In genomic region chr1:77958850-77959249, GRCh38 we compare ENCODE assay signal across 24 cellular contexts. TPM values are rescaled to one million over a fixed set of nuclear protein-coding genes. Genes with fewer than 3 reads are reported as not detected.
DNase-seq lines count a peak whose midpoint lies in the region; ATAC-seq, FAIRE-seq and TF ChIP-seq lines count a peak whose summit lies in the region.
"Had no signal": no experiment of that assay in that cellular context is flagged by ENCODE, and none has a peak within 500 bp of the region (broad histone marks: within the 10 kb centered on the region; RNA-seq: fewer than 3 reads in every experiment).

No MANE protein-coding gene starts in this region.

- H3K27ac Mint-ChIP-seq in activated CD4-positive, alpha-beta T cell treated with anti-CD3 and anti-CD28 coated beads, Interleukin-2, amount 10 ng/mL, durations not matched to agents 7 days and 5 days = peak overlapping the region; percentile 34
- peak overlapping the region; percentile 9 to 67 for H3K27ac Mint-ChIP-seq in effector memory CD8-positive, alpha-beta T cell
- H3K27ac Mint-ChIP-seq: activated naive CD8-positive, alpha-beta T cell treated with anti-CD3 and anti-CD28 coated beads, Interleukin-2, amount 10 ng/mL, durations not matched to agents 7 days and 5 days; CD4-positive, alpha-beta T cell had no signal

- H2BK120ac ChIP-seq in IMR-90 (ENCODE audit: low read depth, low read length) = no peak overlapping the region

- no peak for TF ChIP-seq RAD21 in A549 (conservative IDR thresholded peaks at IDR 0.05 in 1 of 2, IDR thresholded peaks at IDR 0.05 in 1 of 2)
- no peak for TF ChIP-seq RAD21 in IMR-90 (IDR thresholded peaks at IDR 0.05; ENCODE audit: low read length)

- H3K27ac ChIP-seq in A549 (no peak overlapping the region), IMR-90 (ENCODE audit: insufficient read depth, low read length) (no peak overlapping the region)
- H3K27ac ChIP-seq: GM23248, psoas muscle, RWPE1 had no signal

- no peak overlapping the region for H3K18ac ChIP-seq in IMR-90 (ENCODE audit: low read depth, low read length)

- H4K20me1 ChIP-seq in IMR-90 (ENCODE audit: insufficient read depth, low read length) = peaks cover 16% of the 10 kb centered on the region

- H3K4ac ChIP-seq in IMR-90 (ENCODE audit: low read depth, low read length) = no peak overlapping the region

- H3K4me3 ChIP-seq in A549 (no peak overlapping the region), IMR-90 (ENCODE audit: insufficient read depth, low read depth, low read length) (no peak overlapping the region)
- H3K4me3 ChIP-seq: GM23248, psoas muscle had no signal

- in situ Hi-C loops in IMR-90 (cut with MboI; ENCODE audit: low sequenced_read_pairs) = no loop called here

- H3K4me1 Mint-ChIP-seq in activated CD4-positive, alpha-beta T cell treated with anti-CD3 and anti-CD28 coated beads, Interleukin-2, amount 10 ng/mL, durations not matched to agents 7 days and 5 days = peaks cover 4% of the 10 kb centered on the region
- H3K4me1 Mint-ChIP-seq in effector memory CD8-positive, alpha-beta T cell (ENCODE audit: low read depth in 2 of 2) = peaks cover 21 to 27% of the 10 kb centered on the region in 2 donors

- no TSS peak for BruUV-seq in IMR-90 (replicated peaks; lab: Mats Ljungman, UMichigan)

- no peak overlapping the region for H2AK5ac ChIP-seq in IMR-90 (ENCODE audit: low read depth, low read length)

- H3K23ac ChIP-seq in IMR-90 (ENCODE audit: low read depth, low read length) = no peak overlapping the region

- H3K4me3 Mint-ChIP-seq in activated CD4-positive, alpha-beta T cell treated with anti-CD3 and anti-CD28 coated beads, Interleukin-2, amount 10 ng/mL, durations not matched to agents 7 days and 5 days = no peak overlapping the region
- H3K4me3 Mint-ChIP-seq in effector memory CD8-positive, alpha-beta T cell = no peak overlapping the region
- H3K4me3 Mint-ChIP-seq: activated naive CD8-positive, alpha-beta T cell treated with anti-CD3 and anti-CD28 coated beads, Interleukin-2, amount 10 ng/mL, durations not matched to agents 7 days and 5 days; CD4-positive, alpha-beta T cell had no signal

- H4K8ac ChIP-seq in IMR-90 (ENCODE audit: low read depth in 2 of 2, low read length in 2 of 2) = no peak overlapping the region

- CTCF ChIA-PET in activated CD4-positive, alpha-beta T cell treated with anti-CD3 and anti-CD28 coated beads, Interleukin-2, amount 10 ng/mL, durations not matched to agents 7 days and 5 days (lab: Charles Lee) = no interaction called here
- CTCF ChIA-PET in A549 (lab: Yijun Ruan, JAX) = no interaction called here
- CTCF ChIA-PET in IMR-90 (lab: Yijun Ruan, JAX) = no interaction called here

- no peak overlapping the region for H2AFZ ChIP-seq in IMR-90 (replicated peaks; ENCODE audit: low read length, poor library complexity)
- H2AFZ ChIP-seq: GM23248 had no signal

- H4K5ac ChIP-seq in IMR-90 (ENCODE audit: low read depth, low read length) = no peak overlapping the region

- H3K27me3 ChIP-seq in IMR-90 (ENCODE audit: control insufficient read depth, insufficient read depth, low read length) = no peaks in the 10 kb centered on the region

- H3K36me3 ChIP-seq in IMR-90 (ENCODE audit: control insufficient read depth, insufficient read depth, low read length) = peaks cover 61% of the 10 kb centered on the region

- peaks cover 27 to 57% of the 10 kb centered on the region in 2 experiments for H3K79me1 ChIP-seq in IMR-90 (ENCODE audit: low read depth in 1 of 2, low read length in 2 of 2)

- POLR2A ChIA-PET in activated CD4-positive, alpha-beta T cell treated with anti-CD3 and anti-CD28 coated beads, Interleukin-2, amount 10 ng/mL, durations not matched to agents 7 days and 5 days (lab: Charles Lee) = no interaction called here
- POLR2A ChIA-PET in A549 (lab: Yijun Ruan, JAX) = no interaction called here
- POLR2A ChIA-PET in IMR-90 (lab: Charles Lee; ENCODE audit: unreplicated experiment) = no interaction called here

- H3K36me3 Mint-ChIP-seq in activated CD4-positive, alpha-beta T cell treated with anti-CD3 and anti-CD28 coated beads, Interleukin-2, amount 10 ng/mL, durations not matched to agents 7 days and 5 days (ENCODE audit: low read depth) = peaks cover 70% of the 10 kb centered on the region
- peaks cover 100% of the 10 kb centered on the region for H3K36me3 Mint-ChIP-seq in effector memory CD8-positive, alpha-beta T cell (ENCODE audit: insufficient read depth)

- H3K4me1 ChIP-seq in A549 (peaks cover 16% of the 10 kb centered on the region), IMR-90 (ENCODE audit: control insufficient read depth, insufficient read depth, low read length) (peaks cover 2% of the 10 kb centered on the region; the same call in 1 of the 2 replicates)
- H3K4me1 ChIP-seq: psoas muscle had no signal

- no peak for TF ChIP-seq EP300 in A549 (IDR thresholded peaks at IDR 0.05)

- H3K27me3 Mint-ChIP-seq in activated CD4-positive, alpha-beta T cell treated with anti-CD3 and anti-CD28 coated beads, Interleukin-2, amount 10 ng/mL, durations not matched to agents 7 days and 5 days = no peaks in the 10 kb centered on the region
- no peaks in the 10 kb centered on the region for H3K27me3 Mint-ChIP-seq in effector memory CD8-positive, alpha-beta T cell
- H3K27me3 Mint-ChIP-seq: activated naive CD8-positive, alpha-beta T cell treated with anti-CD3 and anti-CD28 coated beads, Interleukin-2, amount 10 ng/mL, durations not matched to agents 7 days and 5 days; CD4-positive, alpha-beta T cell had no signal

- H2BK15ac ChIP-seq in IMR-90 (ENCODE audit: low read depth, low read length) = no peak overlapping the region

- FAIRE-seq in A549 (lab: Jason Lieb, UNC) = no peak
- FAIRE-seq: astrocyte had no signal

- H3K14ac ChIP-seq in IMR-90 (replicated peaks; ENCODE audit: low read depth, low read length) = no peak overlapping the region

- ATAC-seq in A549 = no peak
- ATAC-seq in IMR-90 (ENCODE audit: low read depth) = no peak
- no peak for ATAC-seq in effector memory CD8-positive, alpha-beta T cell (replicated peaks)
- no peak for ATAC-seq in HG03521 (IDR thresholded peaks at IDR 0.05; ENCODE audit: unreplicated experiment)
- no peak for ATAC-seq in HG03342 (IDR thresholded peaks at IDR 0.05; ENCODE audit: unreplicated experiment)
- ATAC-seq: psoas muscle had no signal

- TF ChIP-seq CTCF in A549 (IDR thresholded peaks at IDR 0.05) (no peak), IMR-90 (conservative IDR thresholded peaks at IDR 0.05; ENCODE audit: low read depth, low read length) (no peak)

- no peak overlapping the region for H2BK20ac ChIP-seq in IMR-90 (ENCODE audit: low read depth, low read length)

- 0 out of 2 replicates have a peak, but pooled peaks cover 2% of the 10 kb centered on the region for H3K9me1 ChIP-seq in IMR-90 (ENCODE audit: insufficient read depth, low read length)

- H3K9ac ChIP-seq in IMR-90 (ENCODE audit: low read depth, low read length) = no peak overlapping the region
- H3K9ac ChIP-seq: GM23248 had no signal

- WGBS in A549 (ENCODE audit: missing lambda C conversion rate) = 92% methylated on average over 2 of the region's 2 CpGs
- WGBS in IMR-90 (ENCODE audit: extremely low coverage in 2 of 2, insufficient read length in 1 of 2), 2 experiments = no CpG with 5 or more reads among the region's 2 CpGs

- H2BK5ac ChIP-seq in IMR-90 (ENCODE audit: low read depth, low read length, poor library complexity, severe bottlenecking) = peak overlapping the region; percentile 9

- H2AK9ac ChIP-seq in IMR-90 (replicated peaks; ENCODE audit: low read depth, low read length, poor library complexity) = no peak overlapping the region

- TF ChIP-seq POLR2A in A549 (IDR thresholded peaks at IDR 0.05; ENCODE audit: low read length) (no peak), IMR-90 (IDR thresholded peaks at IDR 0.05; ENCODE audit: low read depth, low read length) (no peak)

- dilution Hi-C loops in IMR-90 (cut with HindIII; ENCODE audit: low sequenced_read_pairs, unreplicated experiment) = no loop called here

- H3K56ac ChIP-seq in IMR-90 (ENCODE audit: extremely low read depth, insufficient read depth, low read length) = no peak overlapping the region

- H3K9me3 ChIP-seq in A549 = no peaks in the 10 kb centered on the region
- H3K9me3 ChIP-seq in IMR-90 (ENCODE audit: control insufficient read depth, insufficient read depth, low read length) = no peaks in the 10 kb centered on the region
- H3K9me3 ChIP-seq: psoas muscle had no signal

- H3K9me3 Mint-ChIP-seq in activated CD4-positive, alpha-beta T cell treated with anti-CD3 and anti-CD28 coated beads, Interleukin-2, amount 10 ng/mL, durations not matched to agents 7 days and 5 days = no peaks in the 10 kb centered on the region
- no peaks in the 10 kb centered on the region for H3K9me3 Mint-ChIP-seq in effector memory CD8-positive, alpha-beta T cell
- H3K9me3 Mint-ChIP-seq: activated naive CD8-positive, alpha-beta T cell treated with anti-CD3 and anti-CD28 coated beads, Interleukin-2, amount 10 ng/mL, durations not matched to agents 7 days and 5 days; CD4-positive, alpha-beta T cell had no signal

- H4K91ac ChIP-seq in IMR-90 (ENCODE audit: insufficient read depth, low read depth, low read length) = no peak overlapping the region

- H3K4me2 ChIP-seq in A549 = no peak overlapping the region
- no peak overlapping the region for H3K4me2 ChIP-seq in IMR-90 (ENCODE audit: low read depth, low read length)

- intact Hi-C loops in IMR-90 (cut with micrococcal nuclease) = no loop called here

- DNase-seq in activated CD4-positive, alpha-beta T cell treated with anti-CD3 and anti-CD28 coated beads, Interleukin-2, amount 10 ng/mL, durations not matched to agents 7 days and 5 days = no peak
- no peak for DNase-seq in activated CD4-positive, alpha-beta T cell treated with anti-CD3 and anti-CD28 coated beads, Interleukin-2, amount 50 U/mL, for 48 hours
- no peak for DNase-seq in A549 (ENCODE audit: low read depth in 1 of 2, low spot score in 1 of 2)
- DNase-seq in IMR-90 = no peak
- DNase-seq in effector memory CD8-positive, alpha-beta T cell = no peak
- DNase-seq in hepatic stellate cell (ENCODE audit: low spot score) = no peak
- DNase-seq: activated CD4-positive, alpha-beta T cell treated with anti-CD3 and anti-CD28 coated beads for 48 hours; activated CD8-positive, alpha-beta memory T cell treated with anti-CD3 and anti-CD28 coated beads, Interleukin-2, amount 50 U/mL, for 48 hours; activated naive CD8-positive, alpha-beta T cell treated with anti-CD3 and anti-CD28 coated beads, Interleukin-2, amount 10 ng/mL, durations not matched to agents 7 days and 5 days; caudate nucleus; CD4-positive, alpha-beta T cell; dermis blood vessel endothelial cell; DMS153; GM23248; hypothalamus; NCI-H1694; NCI-H510A; psoas muscle; stimulated activated CD4-positive, alpha-beta T cell treated with anti-CD3 and anti-CD28 coated beads, Interleukin-15, amount 100 ng/mL, for 24 hours; trophoblast cell had no signal

RNA-seq across cellular contexts. Expression of gene FUBP1, which starts 20.0 kb away (rescaled TPM):
- total RNA-seq in activated CD4-positive, alpha-beta T cell treated with anti-CD3 and anti-CD28 coated beads, Interleukin-2, amount 10 ng/mL, durations not matched to agents 7 days and 5 days = 100 to 1,000 TPM; 193 to 217 TPM
- polyA plus RNA-seq in A549 (2011; rRNA removed) (126 and 183 TPM in 2 replicates), A549 (2017; fragmentation: RNase III; extraction: RNeasy Plus Mini Kit Qiagen cat#74134 plus additional on column Dnase treatment) (126 to 131 TPM (median 128 TPM) in 3 replicates), IMR-90 (2012; rRNA removed) (74.7 and 94.7 TPM in 2 replicates)
- polyA plus RNA-seq in A549 (2012; cell fraction: cytosol; rRNA removed) = 54.5 and 73.6 TPM in 2 replicates
- 92.2 and 112 TPM in 2 replicates for polyA plus RNA-seq in A549 (2012; cell fraction: nucleus; rRNA removed)
- polyA minus RNA-seq in A549 (2011; rRNA and poly(A)+ RNA removed) = 127 and 185 TPM in 2 replicates
- 129 and 165 TPM in 2 replicates for total RNA-seq in IMR-90 (2012; rRNA removed)
- 14.7 and 36.6 TPM in 2 replicates for polyA plus RNA-seq in IMR-90 (2012; cell fraction: cytosol; rRNA removed)
- polyA plus RNA-seq in IMR-90 (2012; cell fraction: nucleus; rRNA removed; ENCODE audit: low replicate concordance) = 42.8 and 180 TPM in 2 replicates

RNA-seq across cellular contexts. Expression of gene DNAJB4, which starts 45.9 kb away (rescaled TPM):
- total RNA-seq in activated CD4-positive, alpha-beta T cell treated with anti-CD3 and anti-CD28 coated beads, Interleukin-2, amount 10 ng/mL, durations not matched to agents 7 days and 5 days = 10 to 100 TPM; 11.5 to 13.2 TPM
- polyA plus RNA-seq in A549 (2011; rRNA removed) (18.5 and 30.0 TPM in 2 replicates), A549 (2017; fragmentation: RNase III; extraction: RNeasy Plus Mini Kit Qiagen cat#74134 plus additional on column Dnase treatment) (48.8 to 62.6 TPM (median 49.0 TPM) in 3 replicates), IMR-90 (2012; rRNA removed) (24.1 and 31.0 TPM in 2 replicates)
- 6.6 and 6.9 TPM in 2 replicates for polyA plus RNA-seq in A549 (2012; cell fraction: cytosol; rRNA removed)
- polyA plus RNA-seq in A549 (2012; cell fraction: nucleus; rRNA removed) = 3.0 and 4.9 TPM in 2 replicates
- polyA minus RNA-seq in A549 (2011; rRNA and poly(A)+ RNA removed) = 6.4 and 15.0 TPM in 2 replicates
- total RNA-seq in IMR-90 (2012; rRNA removed) = 30.6 and 76.1 TPM in 2 replicates
- polyA plus RNA-seq in IMR-90 (2012; cell fraction: cytosol; rRNA removed) = 4.0 and 4.1 TPM in 2 replicates
- polyA plus RNA-seq in IMR-90 (2012; cell fraction: nucleus; rRNA removed; ENCODE audit: low replicate concordance) = 3.2 and 15.4 TPM in 2 replicates
